ENCODE assay signal across 8 cellular contexts in genomic region chr3:194135806-194136518, GRCh38. TPM values are rescaled to one million over a fixed set of nuclear protein-coding genes. Genes with fewer than 3 reads are reported as not detected.
A peak's percentile ranks its signal among the peaks of the same experiment; 100 is the strongest.
DNase-seq lines count a peak whose midpoint lies in the region; ATAC-seq, FAIRE-seq and TF ChIP-seq lines count a peak whose summit lies in the region.

HES1 (plus strand) TSS chr3:194136148; CDS start chr3:194136381, 233 bp downstream.

- H3K27ac Mint-ChIP-seq in CD8-positive, alpha-beta T cell = peak within 1 kb of the TSS; percentile 91
- peak within 1 kb of the TSS; percentile 96 for H3K27ac Mint-ChIP-seq in astrocyte (ENCODE audit: unreplicated experiment)
- peak within 1 kb of the TSS; percentile 90 for H3K27ac Mint-ChIP-seq in osteocyte (ENCODE audit: unreplicated experiment)

- no peaks in the 10 kb centered on the region for H3K9me3 Mint-ChIP-seq in CD8-positive, alpha-beta T cell
- no peaks in the 10 kb centered on the region for H3K9me3 Mint-ChIP-seq in astrocyte (ENCODE audit: unreplicated experiment)
- H3K9me3 Mint-ChIP-seq in osteocyte (ENCODE audit: unreplicated experiment) = no peaks in the 10 kb centered on the region

- CTCF ChIA-PET in CD8-positive, alpha-beta T cell (lab: Charles Lee) = interaction anchor here (1.2 kb wide), 1 partner anchor 180 kb away, joined by 3 read pairs; no protein-coding TSS in a partner anchor

- H3K27me3 Mint-ChIP-seq in CD8-positive, alpha-beta T cell (ENCODE audit: low read depth) = peaks cover 64% of the 10 kb centered on the region
- H3K27me3 Mint-ChIP-seq in astrocyte (ENCODE audit: low read depth, unreplicated experiment) = peaks cover 13% of the 10 kb centered on the region
- H3K27me3 Mint-ChIP-seq in osteocyte (ENCODE audit: unreplicated experiment) = peaks cover 16% of the 10 kb centered on the region

- peak within 1 kb of the TSS; percentile 86 for H3K4me3 Mint-ChIP-seq in CD8-positive, alpha-beta T cell
- H3K4me3 Mint-ChIP-seq in astrocyte (ENCODE audit: unreplicated experiment) (peak within 1 kb of the TSS; percentile 96), osteocyte (ENCODE audit: unreplicated experiment) (peak within 1 kb of the TSS; percentile 97)

- peaks cover 2% of the 10 kb centered on the region for H3K36me3 Mint-ChIP-seq in CD8-positive, alpha-beta T cell
- H3K36me3 Mint-ChIP-seq in astrocyte (ENCODE audit: low read depth, unreplicated experiment) = peaks cover 6% of the 10 kb centered on the region
- peaks cover 10% of the 10 kb centered on the region for H3K36me3 Mint-ChIP-seq in osteocyte (ENCODE audit: unreplicated experiment)

- ATAC-seq in CD8-positive, alpha-beta T cell = peak; percentile 24
- ATAC-seq in GM19455 (IDR thresholded peaks at IDR 0.05; ENCODE audit: unreplicated experiment) (peak; percentile 20), left cardiac atrium (peak; percentile 69 to 76), HG02938 (IDR thresholded peaks at IDR 0.05; ENCODE audit: unreplicated experiment) (no peak)

- FAIRE-seq in astrocyte (lab: Jason Lieb, UNC) = peak; percentile 26

- H3K79me2 ChIP-seq in astrocyte (ENCODE audit: insufficient read depth, low read length) = peaks cover 21% of the 10 kb centered on the region

- no peak within 1 kb of the TSS for H3K27ac ChIP-seq in CD8-positive, alpha-beta T cell (ENCODE audit: low read depth, low read length)
- peak within 1 kb of the TSS; percentile 96 for H3K27ac ChIP-seq in astrocyte (ENCODE audit: low read depth, low read length)

- intact Hi-C loops in CD8-positive, alpha-beta T cell (cut with DNase I, micrococcal nuclease) = loop anchor here (2.0 to 10.0 kb wide), 7 partner anchors 179 to 544 kb away; partner anchors contain the start of genes ATP13A3 (in 2 of the 2), GP5 (in 1 of the 2) and OPA1 (in 1 of the 2)
- intact Hi-C loops in left cardiac atrium (cut with DNase I) = loop anchor here (2.0 to 10.0 kb wide), 7 partner anchors 131 to 354 kb away; no protein-coding TSS in a partner anchor

- H3K9me3 ChIP-seq in CD8-positive, alpha-beta T cell (ENCODE audit: low read length) = no peaks in the 10 kb centered on the region
- no peaks in the 10 kb centered on the region for H3K9me3 ChIP-seq in astrocyte (ENCODE audit: insufficient read depth, low read depth, low read length)

- no peak for TF ChIP-seq CTCF in CD8-positive, alpha-beta T cell (IDR thresholded peaks at IDR 0.05)
- no peak for TF ChIP-seq CTCF in astrocyte (IDR thresholded peaks at IDR 0.05; ENCODE audit: insufficient read depth, low read depth, low read length)
- TF ChIP-seq CTCF in osteocyte (IDR thresholded peaks at IDR 0.05) = no peak

- H3K4me1 ChIP-seq in CD8-positive, alpha-beta T cell (ENCODE audit: insufficient read depth, low read length) = peaks cover 46% of the 10 kb centered on the region
- peaks cover 52% of the 10 kb centered on the region for H3K4me1 ChIP-seq in astrocyte (ENCODE audit: insufficient read depth, low read length)

- peak within 1 kb of the TSS; percentile 66 for H3K4me3 ChIP-seq in CD8-positive, alpha-beta T cell (ENCODE audit: low read depth, low read length)
- H3K4me3 ChIP-seq in astrocyte (ENCODE audit: insufficient read depth, low read depth, low read length) = peak within 1 kb of the TSS; percentile 93

- peaks cover 52% of the 10 kb centered on the region for H3K4me1 Mint-ChIP-seq in CD8-positive, alpha-beta T cell (ENCODE audit: low read depth)
- peaks cover 36% of the 10 kb centered on the region for H3K4me1 Mint-ChIP-seq in astrocyte (ENCODE audit: low read depth, unreplicated experiment)
- peaks cover 56% of the 10 kb centered on the region for H3K4me1 Mint-ChIP-seq in osteocyte (ENCODE audit: unreplicated experiment)

- H2AFZ ChIP-seq in astrocyte (ENCODE audit: low read depth, low read length) = peak within 1 kb of the TSS; percentile 45

- H3K4me2 ChIP-seq in astrocyte (ENCODE audit: low read length) = peak within 1 kb of the TSS; percentile 87

- peaks cover 43% of the 10 kb centered on the region for H3K27me3 ChIP-seq in CD8-positive, alpha-beta T cell (ENCODE audit: insufficient read depth, low read length)
- H3K27me3 ChIP-seq in astrocyte (ENCODE audit: insufficient read depth, low read length) = peaks cover 14% of the 10 kb centered on the region

- H3K9ac ChIP-seq in astrocyte (ENCODE audit: low read length) = peak within 1 kb of the TSS; percentile 99

- no peaks in the 10 kb centered on the region for H3K36me3 ChIP-seq in CD8-positive, alpha-beta T cell (ENCODE audit: insufficient read depth, low read length)
- H3K36me3 ChIP-seq in astrocyte (ENCODE audit: insufficient read depth, low read length) = no peaks in the 10 kb centered on the region

- peaks cover 11% of the 10 kb centered on the region for H4K20me1 ChIP-seq in astrocyte (ENCODE audit: insufficient read depth, low read length)

- peak in 3 of 7 experiments; percentile 3 to 13 (median 12) for DNase-seq in CD8-positive, alpha-beta T cell
- peak; percentile 98 for DNase-seq in LoVo (ENCODE audit: low spot score)
- DNase-seq in RPMI8226 = peak; percentile 87
- peak; percentile 94 for DNase-seq in astrocyte (ENCODE audit: low read depth)
- peak; percentile 96 for DNase-seq in left cardiac atrium
- peak; percentile 97 for DNase-seq in osteocyte (ENCODE audit: extremely low spot score, unreplicated experiment)

- POLR2A ChIA-PET in CD8-positive, alpha-beta T cell (lab: Charles Lee) = no interaction called here

RNA-seq across cellular contexts. Expression of gene HES1, which starts in this region (rescaled TPM):
- 1 to 10 TPM in 1 of 2 experiments, under 1 TPM in 1; 0.92 to 1.1 TPM for total RNA-seq in CD8-positive, alpha-beta T cell
- 44.6 and 46.5 TPM in 2 replicates for total RNA-seq in astrocyte
- 10 to 100 TPM; 13.2 to 60.5 TPM for total RNA-seq in left cardiac atrium
- 41.0 and 51.6 TPM in 2 replicates for total RNA-seq in osteocyte

Comparison
In these comparisons a context has a peak if more than half of its experiments do, and no peak if none do; other contexts are left out.
1. RNA of gene HES1 (total RNA-seq): 13.2 to 60.5 TPM in left cardiac atrium, 41.0 to 51.6 TPM in osteocyte and 44.6 to 46.5 TPM in astrocyte; 0.92 to 1.1 TPM in CD8-positive, alpha-beta T cell; every median in the first group is over 4 times any median in the second.
2. Peak in every context shown above with its lines, with median percentiles within 50 percentile points of each other: H3K27ac Mint-ChIP-seq and H3K4me3 Mint-ChIP-seq.